31 cellular contexts compared by ENCODE assay signal in genomic region chr6:129287778-129288177, GRCh38.
DNase-seq lines count a peak whose midpoint lies in the region; ATAC-seq and TF ChIP-seq lines count a peak whose summit lies in the region.
"Had no signal": no experiment of that assay in that cellular context is flagged by ENCODE, and none has a peak within 500 bp of the region (broad histone marks: within the 10 kb centered on the region; RNA-seq: fewer than 3 reads in every experiment).

No MANE protein-coding gene starts in this region.

- H2AFZ ChIP-seq in IMR-90 (replicated peaks; ENCODE audit: low read length, poor library complexity) (no peak overlapping the region), neural cell (ENCODE audit: low read depth, low read length) (no peak overlapping the region)

- H3K23ac ChIP-seq in IMR-90 (ENCODE audit: low read depth, low read length), result 0 out of 2 replicates have a peak overlapping the region, but pooled peaks have one; percentile 7

- CTCF ChIA-PET in IMR-90 (lab: Yijun Ruan, JAX), result no interaction called here

- TF ChIP-seq RAD21 in IMR-90 (IDR thresholded peaks at IDR 0.05; ENCODE audit: low read length) (no peak), neural cell (conservative IDR thresholded peaks at IDR 0.05) (no peak)

- peak; percentile 95 for TF ChIP-seq EP300 in neural cell (conservative IDR thresholded peaks at IDR 0.05; ENCODE audit: poor library complexity, severe bottlenecking)

- no peak overlapping the region for H3K14ac ChIP-seq in IMR-90 (replicated peaks; ENCODE audit: low read depth, low read length)

- H3K9me2 ChIP-seq in neural cell (ENCODE audit: insufficient read depth, low read length), result no peaks in the 10 kb centered on the region

- no TSS peak for BruUV-seq in IMR-90 (replicated peaks; lab: Mats Ljungman, UMichigan)

- no peak for DNase-seq in IMR-90
- DNase-seq in SK-N-DZ (ENCODE audit: low spot score), result peak; percentile 26
- DNase-seq in NOMO-1 treated with dmso at 0.1 percent for 144 hours (lab: John Stamatoyannopoulos, UW; ENCODE audit: unreplicated experiment), result no peak
- DNase-seq in NCI-H1105 (lab: John Stamatoyannopoulos, UW), result no peak
- DNase-seq: 8988T; ACHN; AML-193; BE2C; C1 segment of cervical spinal cord; Caco-2; Calu3; CD4-positive, alpha-beta memory T cell; CD4-positive, alpha-beta T cell; CD4-positive, CD25-positive, alpha-beta regulatory T cell; CD8-positive, alpha-beta memory T cell; CD8-positive, alpha-beta T cell; COR-L47; DMS 273 treated with DMSO at 0.1 percent for 48 hours; DMS153; DMS53; DMS79; DMS79 treated with DMSO at 0.1 percent for 48 hours; DND-41; EL had no signal

- no peak overlapping the region for H2AK5ac ChIP-seq in IMR-90 (ENCODE audit: low read depth, low read length)

- no peak for TF ChIP-seq CTCF in IMR-90 (conservative IDR thresholded peaks at IDR 0.05; ENCODE audit: low read depth, low read length)
- TF ChIP-seq CTCF in neural cell (IDR thresholded peaks at IDR 0.05; ENCODE audit: poor library complexity, severe bottlenecking), result no peak

- H4K20me1 ChIP-seq in IMR-90 (ENCODE audit: insufficient read depth, low read length) (no peaks in the 10 kb centered on the region), neural cell (ENCODE audit: insufficient read depth) (no peaks in the 10 kb centered on the region)
- H4K20me1 ChIP-seq: BLaER1; BLaER1 treated with 17β-estradiol and CSF1 and Interleukin-3, amounts not matched to agents 10 nM and 100 nM had no signal

- H3K79me1 ChIP-seq in IMR-90 (ENCODE audit: low read depth in 1 of 2, low read length in 2 of 2), result no peaks in the 10 kb centered on the region

- H2BK15ac ChIP-seq in IMR-90 (ENCODE audit: low read depth, low read length), result no peak overlapping the region

- no peak overlapping the region for H4K5ac ChIP-seq in IMR-90 (ENCODE audit: low read depth, low read length)

- TF ChIP-seq POLR2A in IMR-90 (IDR thresholded peaks at IDR 0.05; ENCODE audit: low read depth, low read length), result no peak

- in situ Hi-C loops in IMR-90 (cut with MboI; ENCODE audit: low sequenced_read_pairs), result no loop called here

- H4K8ac ChIP-seq in IMR-90 (ENCODE audit: low read depth in 2 of 2, low read length in 2 of 2), result no peak overlapping the region

- intact Hi-C loops in IMR-90 (cut with micrococcal nuclease), result no loop called here

- H2AK9ac ChIP-seq in IMR-90 (replicated peaks; ENCODE audit: low read depth, low read length, poor library complexity), result peak overlapping the region; percentile 45

- H3K9me1 ChIP-seq in IMR-90 (ENCODE audit: insufficient read depth, low read length), result no peaks in the 10 kb centered on the region; the same call in 1 of the 2 replicates

- no peak overlapping the region for H3K18ac ChIP-seq in IMR-90 (ENCODE audit: low read depth, low read length)

- no peak overlapping the region for H2BK20ac ChIP-seq in IMR-90 (ENCODE audit: low read depth, low read length)

- no peak overlapping the region for H3K56ac ChIP-seq in IMR-90 (ENCODE audit: extremely low read depth, insufficient read depth, low read length)

- no peak overlapping the region for H4K91ac ChIP-seq in IMR-90 (ENCODE audit: insufficient read depth, low read depth, low read length)

- no peak overlapping the region for H3K4ac ChIP-seq in IMR-90 (ENCODE audit: low read depth, low read length)

- H2BK5ac ChIP-seq in IMR-90 (ENCODE audit: low read depth, low read length, poor library complexity, severe bottlenecking), result no peak overlapping the region

- POLR2A ChIA-PET in IMR-90 (lab: Charles Lee; ENCODE audit: unreplicated experiment), result no interaction called here

- dilution Hi-C loops in IMR-90 (cut with HindIII; ENCODE audit: low sequenced_read_pairs, unreplicated experiment), result no loop called here

- H3K4me1 ChIP-seq in IMR-90 (ENCODE audit: control insufficient read depth, insufficient read depth, low read length), result no peaks in the 10 kb centered on the region
- H3K4me1 ChIP-seq: A549; BE2C; BLaER1; BLaER1 treated with 17β-estradiol and CSF1 and Interleukin-3, amounts not matched to agents 10 nM and 100 nM; Caco-2 had no signal

- no peak for ATAC-seq in IMR-90 (ENCODE audit: low read depth)
- ATAC-seq in HG02798 (IDR thresholded peaks at IDR 0.05; ENCODE audit: poor library complexity, unreplicated experiment), result no peak
- ATAC-seq: A549; CD8-positive, alpha-beta T cell had no signal

- H3K36me3 ChIP-seq in IMR-90 (ENCODE audit: control insufficient read depth, insufficient read depth, low read length) (no peaks in the 10 kb centered on the region), neural cell (ENCODE audit: insufficient read depth, low read length) (no peaks in the 10 kb centered on the region)
- H3K36me3 ChIP-seq: BE2C; BLaER1; BLaER1 treated with 17β-estradiol and CSF1 and Interleukin-3, amounts not matched to agents 10 nM and 100 nM had no signal

- H3K27ac ChIP-seq in IMR-90 (ENCODE audit: insufficient read depth, low read length) (no peak overlapping the region), neural cell (ENCODE audit: low read length) (no peak overlapping the region)
- H3K27ac ChIP-seq: 22Rv1; A549; BLaER1; BLaER1 treated with 17β-estradiol and CSF1 and Interleukin-3, amounts not matched to agents 10 nM and 100 nM; C4-2B had no signal

- no peak overlapping the region for H3K4me3 ChIP-seq in IMR-90 (ENCODE audit: insufficient read depth, low read depth, low read length)
- H3K4me3 ChIP-seq in neural cell (ENCODE audit: low read length), result no peak overlapping the region
- H3K4me3 ChIP-seq: A549; BLaER1; BLaER1 treated with 17β-estradiol and CSF1 and Interleukin-3, amounts not matched to agents 10 nM and 100 nM had no signal

- H3K27me3 ChIP-seq in IMR-90 (ENCODE audit: control insufficient read depth, insufficient read depth, low read length) (no peaks in the 10 kb centered on the region), neural cell (ENCODE audit: insufficient read depth, low read depth, low read length) (no peaks in the 10 kb centered on the region)
- H3K27me3 ChIP-seq: BE2C; BLaER1; BLaER1 treated with 17β-estradiol and CSF1 and Interleukin-3, amounts not matched to agents 10 nM and 100 nM had no signal

- no peaks in the 10 kb centered on the region for H3K9me3 ChIP-seq in IMR-90 (ENCODE audit: control insufficient read depth, insufficient read depth, low read length)
- no peaks in the 10 kb centered on the region for H3K9me3 ChIP-seq in neural cell (ENCODE audit: low read length)
- H3K9me3 ChIP-seq: A549; BE2C; BLaER1; BLaER1 treated with 17β-estradiol and CSF1 and Interleukin-3, amounts not matched to agents 10 nM and 100 nM; Caco-2 had no signal

- H2BK120ac ChIP-seq in IMR-90 (ENCODE audit: low read depth, low read length), result no peak overlapping the region

- no CpG with 5 or more reads among the region's 3 CpGs for WGBS in IMR-90 (ENCODE audit: extremely low coverage in 2 of 2, insufficient read length in 1 of 2), 2 experiments

- H3K79me2 ChIP-seq in neural cell (replicated peaks; ENCODE audit: insufficient read depth, low read length), result no peaks in the 10 kb centered on the region

- no peaks in the 10 kb centered on the region for H3F3A ChIP-seq in neural cell (ENCODE audit: insufficient read depth, low read length, poor library complexity, severe bottlenecking)

- H3K9ac ChIP-seq in IMR-90 (ENCODE audit: low read depth, low read length) (no peak overlapping the region), neural cell (ENCODE audit: low read length) (no peak overlapping the region)
- H3K9ac ChIP-seq: BLaER1; BLaER1 treated with 17β-estradiol and CSF1 and Interleukin-3, amounts not matched to agents 10 nM and 100 nM had no signal

- H3K4me2 ChIP-seq in IMR-90 (ENCODE audit: low read depth, low read length) (no peak overlapping the region), neural cell (ENCODE audit: low read length) (no peak overlapping the region)
- H3K4me2 ChIP-seq: A549; BLaER1; BLaER1 treated with 17β-estradiol and CSF1 and Interleukin-3, amounts not matched to agents 10 nM and 100 nM had no signal

TF ChIP-seq in IMR-90, 13 proteins besides CTCF, POLR2A, EP300 and RAD21:
- TF ChIP-seq MAZ (IDR thresholded peaks at IDR 0.05; ENCODE audit: borderline replicate concordance, low read depth, low read length) (no peak), MAFK (IDR thresholded peaks at IDR 0.05; ENCODE audit: low read depth, low read length) (no peak), CEBPB (IDR thresholded peaks at IDR 0.05; ENCODE audit: low read depth, low read length) (no peak), BHLHE40 (IDR thresholded peaks at IDR 0.05; ENCODE audit: low read depth, low read length) (no peak), MXI1 (IDR thresholded peaks at IDR 0.05; ENCODE audit: borderline replicate concordance, low read depth, low read length) (no peak), SMC3 (IDR thresholded peaks at IDR 0.05; ENCODE audit: low read depth, low read length) (no peak), FOS (IDR thresholded peaks at IDR 0.05; ENCODE audit: low read depth, low read length) (no peak)

TF ChIP-seq in neural cell, 6 proteins besides CTCF, POLR2A, EP300 and RAD21:
- TF ChIP-seq REST (IDR thresholded peaks at IDR 0.05; ENCODE audit: borderline replicate concordance) (no peak), POLR2AphosphoS5 (IDR thresholded peaks at IDR 0.05) (peak; percentile 64)
TF ChIP-seq in neural cell: peak in this region for 1.
